19 cellular contexts compared by ENCODE assay signal in the genomic region with DNA sequence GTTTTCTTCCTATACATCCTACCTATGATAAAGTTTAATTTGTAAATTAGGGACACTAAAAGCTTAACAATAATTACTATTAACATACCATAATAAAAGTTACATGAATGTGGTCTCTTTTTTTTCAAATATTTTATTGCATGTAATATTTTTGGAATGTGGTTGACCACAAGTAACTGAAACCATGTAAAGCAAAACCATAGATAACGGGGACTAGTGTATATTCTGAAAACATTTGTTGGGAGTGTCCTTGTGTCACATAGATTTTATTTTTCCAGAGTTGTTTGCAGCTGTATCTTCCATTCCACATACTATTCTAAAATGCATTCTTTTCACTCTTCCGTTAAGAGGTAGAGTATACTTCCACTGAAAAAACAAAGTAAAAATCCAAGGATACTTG.
DNase-seq lines count a peak whose midpoint lies in the region; ATAC-seq and TF ChIP-seq lines count a peak whose summit lies in the region.
"Had no signal": no experiment of that assay in that cellular context is flagged by ENCODE, and none has a peak within 500 bp of the region (broad histone marks: within the 10 kb centered on the region; RNA-seq: fewer than 3 reads in every experiment).

No MANE protein-coding gene starts in this region.

- H2AFZ ChIP-seq in KMS-11 (ENCODE audit: low read depth), result no peak overlapping the region

- no peaks in the 10 kb centered on the region for H3K79me2 ChIP-seq in KMS-11 (ENCODE audit: insufficient read depth, low read depth)

- no peak overlapping the region for H3K9ac ChIP-seq in KMS-11

- peaks cover 28% of the 10 kb centered on the region for H3K4me1 ChIP-seq in KMS-11 (ENCODE audit: low read depth, poor library complexity, severe bottlenecking)

- CTCF ChIA-PET in Calu3 (lab: Charles Lee), result no interaction called here

- H3K27ac ChIP-seq in KMS-11, result no peak overlapping the region
- H3K27ac ChIP-seq: C4-2B, HL-60, SJCRH30 had no signal

- intact Hi-C loops in Calu3 (cut with micrococcal nuclease; ENCODE audit: unreplicated experiment), result no loop called here

- TF ChIP-seq CTCF in KMS-11 (conservative IDR thresholded peaks at IDR 0.05; ENCODE audit: low read depth, low read length) (no peak), Calu3 (IDR thresholded peaks at IDR 0.05; ENCODE audit: unreplicated experiment) (no peak)

- no peak overlapping the region for H3K4me3 ChIP-seq in KMS-11 (IDR thresholded peaks at IDR 0.05; ENCODE audit: insufficient read depth, low read depth, low read length)
- H3K4me3 ChIP-seq: SJCRH30 had no signal

- ATAC-seq in natural killer cell treated with Interleukin-12 subunit alpha and Interleukin-12 subunit beta and Interleukin-15 and Interleukin-18, amount 100 ng/mL, for 72 hours, result no peak
- ATAC-seq: T-helper 17 cell had no signal

- no peak overlapping the region for H3K4me3 Mint-ChIP-seq in activated naive CD8-positive, alpha-beta T cell treated with anti-CD3 and anti-CD28 coated beads for 36 hours
- H3K4me3 Mint-ChIP-seq in Calu3 (ENCODE audit: low read depth, unreplicated experiment), result no peak overlapping the region
- no peak overlapping the region for H3K4me3 Mint-ChIP-seq in natural killer cell treated with Interleukin-12 subunit alpha and Interleukin-12 subunit beta and Interleukin-15 and Interleukin-18, amount 100 ng/mL, for 72 hours
- H3K4me3 Mint-ChIP-seq: IgD-negative memory B cell, T-helper 17 cell had no signal

- DNase-seq in ELR (ENCODE audit: low read depth) (peak; percentile 47), OCI-M1 (lab: John Stamatoyannopoulos, UW) (peak; percentile 47), iris pigment epithelial cell (ENCODE audit: low read depth) (peak; percentile 24), Calu3 (no peak)
- DNase-seq in activated naive CD8-positive, alpha-beta T cell treated with anti-CD3 and anti-CD28 coated beads for 36 hours, result no peak
- DNase-seq in natural killer cell treated with Interleukin-12 subunit alpha and Interleukin-12 subunit beta and Interleukin-15 and Interleukin-18, amount 100 ng/mL, for 72 hours (ENCODE audit: low spot score), result no peak
- DNase-seq: DND-41, GF-D8, NCI-H1417, NCI-H187, NCI-H2107, NCI-H510A, NCI-H774, T-helper 17 cell had no signal

- no TSS peak for BruUV-seq in Calu3 (replicated peaks; lab: Mats Ljungman, UMichigan)

- H3K27ac Mint-ChIP-seq in activated naive CD8-positive, alpha-beta T cell treated with anti-CD3 and anti-CD28 coated beads for 36 hours, result no peak overlapping the region
- H3K27ac Mint-ChIP-seq in Calu3 (ENCODE audit: unreplicated experiment), result no peak overlapping the region
- no peak overlapping the region for H3K27ac Mint-ChIP-seq in natural killer cell treated with Interleukin-12 subunit alpha and Interleukin-12 subunit beta and Interleukin-15 and Interleukin-18, amount 100 ng/mL, for 72 hours
- H3K27ac Mint-ChIP-seq: IgD-negative memory B cell, T-helper 17 cell had no signal

- no peaks in the 10 kb centered on the region for H3K4me1 Mint-ChIP-seq in activated naive CD8-positive, alpha-beta T cell treated with anti-CD3 and anti-CD28 coated beads for 36 hours
- H3K4me1 Mint-ChIP-seq in Calu3 (ENCODE audit: low read depth, unreplicated experiment), result no peaks in the 10 kb centered on the region
- H3K4me1 Mint-ChIP-seq in natural killer cell treated with Interleukin-12 subunit alpha and Interleukin-12 subunit beta and Interleukin-15 and Interleukin-18, amount 100 ng/mL, for 72 hours (ENCODE audit: low read depth in 2 of 2), result peaks cover 0 to 5% of the 10 kb centered on the region in 2 donors
- H3K4me1 Mint-ChIP-seq: T-helper 17 cell had no signal

- H3K27me3 Mint-ChIP-seq in activated naive CD8-positive, alpha-beta T cell treated with anti-CD3 and anti-CD28 coated beads for 36 hours, result no peaks in the 10 kb centered on the region
- peaks cover 29% of the 10 kb centered on the region for H3K27me3 Mint-ChIP-seq in Calu3 (ENCODE audit: unreplicated experiment)
- H3K27me3 Mint-ChIP-seq in natural killer cell treated with Interleukin-12 subunit alpha and Interleukin-12 subunit beta and Interleukin-15 and Interleukin-18, amount 100 ng/mL, for 72 hours, result peaks cover 0 to 5% of the 10 kb centered on the region in 2 donors
- H3K27me3 Mint-ChIP-seq: IgD-negative memory B cell, T-helper 17 cell had no signal

- no peaks in the 10 kb centered on the region; the same call in 1 of the 2 replicates for H3K27me3 ChIP-seq in KMS-11 (ENCODE audit: insufficient read depth, low read depth)
- H3K27me3 ChIP-seq: SJCRH30 had no signal

- H3K36me3 Mint-ChIP-seq in activated naive CD8-positive, alpha-beta T cell treated with anti-CD3 and anti-CD28 coated beads for 36 hours, result no peaks in the 10 kb centered on the region
- no peaks in the 10 kb centered on the region for H3K36me3 Mint-ChIP-seq in Calu3 (ENCODE audit: insufficient read depth, unreplicated experiment)
- H3K36me3 Mint-ChIP-seq in natural killer cell treated with Interleukin-12 subunit alpha and Interleukin-12 subunit beta and Interleukin-15 and Interleukin-18, amount 100 ng/mL, for 72 hours, result no peaks in the 10 kb centered on the region
- H3K36me3 Mint-ChIP-seq: IgD-negative memory B cell had no signal

- no peaks in the 10 kb centered on the region for H3K36me3 ChIP-seq in KMS-11 (ENCODE audit: insufficient read depth)
- H3K36me3 ChIP-seq: SJCRH30 had no signal

- no peaks in the 10 kb centered on the region for H4K20me1 ChIP-seq in KMS-11 (ENCODE audit: insufficient read depth)

- H3K4me2 ChIP-seq in KMS-11, result peak overlapping the region; percentile 88

- H3K9me3 Mint-ChIP-seq in activated naive CD8-positive, alpha-beta T cell treated with anti-CD3 and anti-CD28 coated beads for 36 hours, result peaks cover 1% of the 10 kb centered on the region
- H3K9me3 Mint-ChIP-seq in Calu3 (ENCODE audit: low read depth, unreplicated experiment), result peaks cover 2% of the 10 kb centered on the region
- H3K9me3 Mint-ChIP-seq in natural killer cell treated with Interleukin-12 subunit alpha and Interleukin-12 subunit beta and Interleukin-15 and Interleukin-18, amount 100 ng/mL, for 72 hours, result peaks cover 11% of the 10 kb centered on the region

Comparison
In these comparisons a context has a peak if more than half of its experiments do, and no peak if none do; other contexts are left out.
1. DNase-seq: peak in ELR (single experiment), OCI-M1 (single experiment) and iris pigment epithelial cell (single experiment); none in activated naive CD8-positive, alpha-beta T cell treated with anti-CD3 and anti-CD28 coated beads for 36 hours (single experiment), Calu3 (single experiment) and natural killer cell treated with Interleukin-12 subunit alpha and Interleukin-12 subunit beta and Interleukin-15 and Interleukin-18, amount 100 ng/mL, for 72 hours (single experiment).